8 cellular contexts compared by ENCODE assay signal in the genomic region with DNA sequence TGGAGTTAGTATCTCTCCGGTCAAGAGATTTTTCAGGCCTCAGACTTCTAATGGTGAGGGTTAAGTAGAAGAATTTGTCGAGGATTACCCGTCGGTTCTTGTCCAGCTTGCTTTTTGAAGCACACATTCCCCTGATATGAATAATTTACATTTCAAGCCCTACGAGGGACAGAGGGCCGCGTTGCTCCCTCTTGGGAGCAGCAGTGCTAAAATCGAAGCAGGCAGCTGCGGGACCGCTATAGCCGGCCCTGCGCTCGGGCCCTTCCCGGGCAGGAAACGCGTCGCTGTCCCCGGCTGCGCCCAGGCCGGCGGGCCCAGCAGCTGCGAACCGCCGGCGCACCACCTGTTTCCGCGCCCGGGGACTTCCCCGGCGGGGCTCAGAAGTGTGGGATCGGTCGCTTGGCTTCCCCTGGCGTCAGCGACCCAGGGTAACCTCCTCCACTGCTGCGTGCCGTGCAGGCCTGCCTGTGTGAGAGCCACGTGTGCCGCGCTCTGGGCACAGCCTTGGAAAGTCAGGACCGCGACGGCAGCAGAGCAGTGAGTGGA. TPM values are rescaled to one million over a fixed set of nuclear protein-coding genes. Genes with fewer than 3 reads are reported as not detected.
DNase-seq lines count a peak whose midpoint lies in the region; ATAC-seq and TF ChIP-seq lines count a peak whose summit lies in the region.
"Not testable (repeated sequence)": the region's sequence is repeated elsewhere in the genome, so short reads cannot be mapped to it uniquely, and the experiment has no call there.

No MANE protein-coding gene starts in this region.

- ATAC-seq in GM19463 (IDR thresholded peaks at IDR 0.05; ENCODE audit: unreplicated experiment) (peak; percentile 93), HG03175 (IDR thresholded peaks at IDR 0.05; ENCODE audit: unreplicated experiment) (peak; percentile 92), PC-3 (peak; percentile 45)
- ATAC-seq in effector memory CD8-positive, alpha-beta T cell (replicated peaks), result peak; percentile 86

- not testable (repeated sequence) for H3K27me3 ChIP-seq in PC-3 (ENCODE audit: low read length); mucosa of rectum (ENCODE audit: control insufficient read depth in 2 of 2, insufficient read depth in 2 of 2, low read length in 2 of 2)

- CTCF ChIA-PET in Calu3 (lab: Charles Lee), result interaction anchor here (0.6 to 1.3 kb wide), 2 partner anchors 11 to 76 kb away, joined by 3 read pairs; partner anchors contain the start of gene AMZ2
- CTCF ChIA-PET in PC-3 (lab: Charles Lee), result not testable (repeated sequence)

- not testable (repeated sequence) for H3K4me2 ChIP-seq in PC-3 (ENCODE audit: low read length)

- DNase-seq in Calu3 (peak; percentile 58), activated T-cell treated with anti-CD3 and anti-CD28 coated beads for 24 hours (ENCODE audit: low read depth) (peak; percentile 70)
- not testable (repeated sequence) for DNase-seq in PC-3
- DNase-seq in effector memory CD8-positive, alpha-beta T cell, result peak; percentile 73 to 82 (median 74)
- peak; percentile 60 to 81 for DNase-seq in stimulated activated CD8-positive, alpha-beta memory T cell treated with anti-CD3 and anti-CD28 coated beads, Interleukin-15, amount 100 ng/mL, for 48 hours (ENCODE audit: low read depth in 2 of 2)

- not testable (repeated sequence) for H3K27ac ChIP-seq in PC-3 (ENCODE audit: low read length)
- H3K27ac ChIP-seq in mucosa of rectum (ENCODE audit: low read depth in 2 of 2, low read length in 2 of 2), result peak overlapping the region; percentile 46 to 61

- BruUV-seq in Calu3 (replicated peaks; lab: Mats Ljungman, UMichigan); PC-3 (replicated peaks; lab: Mats Ljungman, UMichigan): not testable (repeated sequence)

- H4K20me1 ChIP-seq in PC-3 (ENCODE audit: low read length), result not testable (repeated sequence)

- H3K4me3 Mint-ChIP-seq in Calu3 (ENCODE audit: low read depth, unreplicated experiment), result peak overlapping the region; percentile 52
- H3K4me3 Mint-ChIP-seq in effector memory CD8-positive, alpha-beta T cell, result peak overlapping the region; percentile 51 to 62

- not testable (repeated sequence) for H3K79me2 ChIP-seq in PC-3 (ENCODE audit: low read length)

- H3K27me3 Mint-ChIP-seq in Calu3 (ENCODE audit: unreplicated experiment); effector memory CD8-positive, alpha-beta T cell: not testable (repeated sequence)

- not testable (repeated sequence) for TF ChIP-seq CTCF in Calu3 (IDR thresholded peaks at IDR 0.05; ENCODE audit: unreplicated experiment); PC-3 (conservative IDR thresholded peaks at IDR 0.05; ENCODE audit: low read depth, low read length)

- H3K9me3 Mint-ChIP-seq in Calu3 (ENCODE audit: low read depth, unreplicated experiment); effector memory CD8-positive, alpha-beta T cell: not testable (repeated sequence)

- H3K9ac ChIP-seq in PC-3 (ENCODE audit: low read length), result not testable (repeated sequence)
- H3K9ac ChIP-seq in mucosa of rectum (ENCODE audit: low read depth in 1 of 2, low read length in 2 of 2), result peak overlapping the region; percentile 47 to 50

- H3K4me1 Mint-ChIP-seq in Calu3 (ENCODE audit: low read depth, unreplicated experiment), result not testable (repeated sequence)
- peaks cover 54 to 59% of the 10 kb centered on the region in 2 donors for H3K4me1 Mint-ChIP-seq in effector memory CD8-positive, alpha-beta T cell (ENCODE audit: low read depth in 2 of 2)

- H3K4me1 ChIP-seq in PC-3 (ENCODE audit: insufficient read depth, low read length); mucosa of rectum (ENCODE audit: control insufficient read depth in 2 of 2, insufficient read depth in 2 of 2, low read length in 2 of 2): not testable (repeated sequence)

- POLR2A ChIA-PET in PC-3 (lab: Charles Lee; ENCODE audit: unreplicated experiment), result not testable (repeated sequence)

- not testable (repeated sequence) for H3K36me3 Mint-ChIP-seq in Calu3 (ENCODE audit: insufficient read depth, unreplicated experiment)
- H3K36me3 Mint-ChIP-seq in effector memory CD8-positive, alpha-beta T cell (ENCODE audit: insufficient read depth), result peaks cover 24% of the 10 kb centered on the region

- intact Hi-C loops in Calu3 (cut with micrococcal nuclease; ENCODE audit: unreplicated experiment); PC-3 (cut with micrococcal nuclease): not testable (repeated sequence)

- not testable (repeated sequence) for H3K9me2 ChIP-seq in PC-3 (replicated peaks; ENCODE audit: low read length)

- not testable (repeated sequence) for H3K36me3 ChIP-seq in PC-3 (ENCODE audit: low read depth, low read length)
- peaks cover 11 to 15% of the 10 kb centered on the region in 2 donors for H3K36me3 ChIP-seq in mucosa of rectum (ENCODE audit: control insufficient read depth in 2 of 2, insufficient read depth in 2 of 2, low read length in 2 of 2)

- not testable (repeated sequence) for H3K27ac Mint-ChIP-seq in Calu3 (ENCODE audit: unreplicated experiment)
- peak overlapping the region; percentile 97 to 98 for H3K27ac Mint-ChIP-seq in effector memory CD8-positive, alpha-beta T cell

- not testable (repeated sequence) for H2AFZ ChIP-seq in PC-3 (ENCODE audit: low read length)

- not testable (repeated sequence) for H3F3A ChIP-seq in PC-3 (ENCODE audit: low read length, unreplicated experiment)

- H3K9me3 ChIP-seq in PC-3 (ENCODE audit: low read length); mucosa of rectum (ENCODE audit: control insufficient read depth in 2 of 2, low read length in 2 of 2): not testable (repeated sequence)

- not testable (repeated sequence) for H3K4me3 ChIP-seq in PC-3 (ENCODE audit: low read length)
- peak overlapping the region in 1 of 2 donors; percentile 41 for H3K4me3 ChIP-seq in mucosa of rectum (ENCODE audit: low read length in 2 of 2)

RNA-seq across cellular contexts. Expression of gene AMZ2, which starts 11.1 kb away (rescaled TPM):
- total RNA-seq in Calu3 (2022) (59.5 and 62.2 TPM in 2 replicates), PC-3 (2014; rRNA removed) (81.1 and 88.5 TPM in 2 replicates)

RNA-seq across cellular contexts. Expression of gene SLC16A6, which starts 32.0 kb away (rescaled TPM):
- total RNA-seq in Calu3 (2022) (0.12 and 0.19 TPM in 2 replicates), PC-3 (2014; rRNA removed) (1.2 and 1.4 TPM in 2 replicates)

RNA-seq across cellular contexts. Expression of gene ARSG, which starts 32.3 kb away (rescaled TPM):
- total RNA-seq in Calu3 (2022), result 1.4 and 2.4 TPM in 2 replicates
- total RNA-seq in PC-3 (2014; rRNA removed), result 1.3 and 2.1 TPM in 2 replicates
